Comparison of ENCODE assay signal across 1 cellular context in the genomic region with DNA sequence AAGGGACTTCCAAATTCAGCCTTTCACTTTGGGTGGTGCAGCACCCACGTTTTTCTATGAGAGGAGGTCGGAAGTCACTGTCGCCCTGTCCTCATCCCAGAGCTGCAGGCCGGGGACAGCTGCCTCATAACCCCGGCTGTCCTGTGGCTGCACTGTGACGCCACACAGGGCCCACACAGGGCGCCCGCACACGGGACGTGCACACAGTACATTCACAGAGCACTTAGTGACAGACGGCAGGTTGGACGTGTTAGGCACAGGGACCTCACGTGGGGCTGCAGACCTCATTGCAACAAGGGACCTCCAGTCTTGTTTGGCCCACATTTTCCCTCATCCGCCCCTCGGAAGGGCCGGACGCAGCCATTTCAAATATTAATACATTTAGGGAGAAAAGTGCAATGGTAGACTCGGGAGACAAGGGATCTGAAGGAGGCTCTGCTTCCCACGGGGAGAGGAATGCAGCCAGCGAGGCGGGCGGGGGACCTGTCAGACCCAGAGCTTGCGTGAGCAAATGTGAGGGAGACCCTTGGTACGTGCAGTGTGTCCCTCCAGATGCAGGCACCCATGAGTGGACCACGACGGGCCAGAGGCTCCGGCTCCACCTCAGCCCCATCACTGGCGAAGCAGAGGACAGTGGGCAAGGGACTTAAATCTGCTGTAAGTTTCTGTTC.
TF ChIP-seq lines count a peak whose summit lies in the region.

No MANE protein-coding gene starts in this region.

TF ChIP-seq in GM12878, 131 proteins besides CTCF, POLR2A, EP300 and RAD21:
- TF ChIP-seq ZSCAN29 (IDR thresholded peaks at IDR 0.05) (no peak), GATAD2B (conservative IDR thresholded peaks at IDR 0.05; ENCODE audit: low read depth) (no peak), TBL1XR1 (IDR thresholded peaks at IDR 0.05; ENCODE audit: low read depth, low read length) (no peak), SRF (IDR thresholded peaks at IDR 0.05; ENCODE audit: low read depth in 2 of 2, low read length in 2 of 2) (no peak), EGR1 (IDR thresholded peaks at IDR 0.05; ENCODE audit: borderline replicate concordance in 1 of 2, low read depth in 2 of 2, low read length in 2 of 2) (no peak), LARP7 (IDR thresholded peaks at IDR 0.05) (no peak), RCOR1 (conservative IDR thresholded peaks at IDR 0.05; ENCODE audit: low read depth, low read length) (no peak), MYC (IDR thresholded peaks at IDR 0.05; ENCODE audit: insufficient read depth, insufficient read length, insufficient replicate concordance, low read length, severe bottlenecking) (no peak), NFXL1 (IDR thresholded peaks at IDR 0.05; ENCODE audit: borderline replicate concordance) (no peak), STAT3 (IDR thresholded peaks at IDR 0.05; ENCODE audit: low read depth, low read length) (no peak), ETV6 (conservative IDR thresholded peaks at IDR 0.05 in 1 of 2, IDR thresholded peaks at IDR 0.05 in 1 of 2; ENCODE audit: borderline replicate concordance in 1 of 2, low read depth in 1 of 2) (no peak), BHLHE40 (IDR thresholded peaks at IDR 0.05; ENCODE audit: borderline replicate concordance in 1 of 2, low read depth in 2 of 2, low read length in 1 of 2) (no peak), ATF7 (IDR thresholded peaks at IDR 0.05; ENCODE audit: low read depth) (no peak), ZNF207 (IDR thresholded peaks at IDR 0.05; ENCODE audit: borderline replicate concordance) (no peak)
- TF ChIP-seq, protein P1, sequence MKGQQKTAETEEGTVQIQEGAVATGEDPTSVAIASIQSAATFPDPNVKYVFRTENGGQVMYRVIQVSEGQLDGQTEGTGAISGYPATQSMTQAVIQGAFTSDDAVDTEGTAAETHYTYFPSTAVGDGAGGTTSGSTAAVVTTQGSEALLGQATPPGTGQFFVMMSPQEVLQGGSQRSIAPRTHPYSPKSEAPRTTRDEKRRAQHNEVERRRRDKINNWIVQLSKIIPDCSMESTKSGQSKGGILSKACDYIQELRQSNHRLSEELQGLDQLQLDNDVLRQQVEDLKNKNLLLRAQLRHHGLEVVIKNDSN (IDR thresholded peaks at IDR 0.05; ENCODE audit: borderline replicate concordance, extremely low read length, insufficient read depth, low read depth, low read length) = no peak
- TF ChIP-seq, protein P2, sequence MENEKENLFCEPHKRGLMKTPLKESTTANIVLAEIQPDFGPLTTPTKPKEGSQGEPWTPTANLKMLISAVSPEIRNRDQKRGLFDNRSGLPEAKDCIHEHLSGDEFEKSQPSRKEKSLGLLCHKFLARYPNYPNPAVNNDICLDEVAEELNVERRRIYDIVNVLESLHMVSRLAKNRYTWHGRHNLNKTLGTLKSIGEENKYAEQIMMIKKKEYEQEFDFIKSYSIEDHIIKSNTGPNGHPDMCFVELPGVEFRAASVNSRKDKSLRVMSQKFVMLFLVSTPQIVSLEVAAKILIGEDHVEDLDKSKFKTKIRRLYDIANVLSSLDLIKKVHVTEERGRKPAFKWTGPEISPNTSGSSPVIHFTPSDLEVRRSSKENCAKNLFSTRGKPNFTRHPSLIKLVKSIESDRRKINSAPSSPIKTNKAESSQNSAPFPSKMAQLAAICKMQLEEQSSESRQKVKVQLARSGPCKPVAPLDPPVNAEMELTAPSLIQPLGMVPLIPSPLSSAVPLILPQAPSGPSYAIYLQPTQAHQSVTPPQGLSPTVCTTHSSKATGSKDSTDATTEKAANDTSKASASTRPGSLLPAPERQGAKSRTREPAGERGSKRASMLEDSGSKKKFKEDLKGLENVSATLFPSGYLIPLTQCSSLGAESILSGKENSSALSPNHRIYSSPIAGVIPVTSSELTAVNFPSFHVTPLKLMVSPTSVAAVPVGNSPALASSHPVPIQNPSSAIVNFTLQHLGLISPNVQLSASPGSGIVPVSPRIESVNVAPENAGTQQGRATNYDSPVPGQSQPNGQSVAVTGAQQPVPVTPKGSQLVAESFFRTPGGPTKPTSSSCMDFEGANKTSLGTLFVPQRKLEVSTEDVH (IDR thresholded peaks at IDR 0.05; ENCODE audit: low read depth, partially characterized antibody) = no peak
- TF ChIP-seq, protein P3, sequence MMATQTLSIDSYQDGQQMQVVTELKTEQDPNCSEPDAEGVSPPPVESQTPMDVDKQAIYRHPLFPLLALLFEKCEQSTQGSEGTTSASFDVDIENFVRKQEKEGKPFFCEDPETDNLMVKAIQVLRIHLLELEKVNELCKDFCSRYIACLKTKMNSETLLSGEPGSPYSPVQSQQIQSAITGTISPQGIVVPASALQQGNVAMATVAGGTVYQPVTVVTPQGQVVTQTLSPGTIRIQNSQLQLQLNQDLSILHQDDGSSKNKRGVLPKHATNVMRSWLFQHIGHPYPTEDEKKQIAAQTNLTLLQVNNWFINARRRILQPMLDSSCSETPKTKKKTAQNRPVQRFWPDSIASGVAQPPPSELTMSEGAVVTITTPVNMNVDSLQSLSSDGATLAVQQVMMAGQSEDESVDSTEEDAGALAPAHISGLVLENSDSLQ (IDR thresholded peaks at IDR 0.05) = no peak
- TF ChIP-seq, protein P4, sequence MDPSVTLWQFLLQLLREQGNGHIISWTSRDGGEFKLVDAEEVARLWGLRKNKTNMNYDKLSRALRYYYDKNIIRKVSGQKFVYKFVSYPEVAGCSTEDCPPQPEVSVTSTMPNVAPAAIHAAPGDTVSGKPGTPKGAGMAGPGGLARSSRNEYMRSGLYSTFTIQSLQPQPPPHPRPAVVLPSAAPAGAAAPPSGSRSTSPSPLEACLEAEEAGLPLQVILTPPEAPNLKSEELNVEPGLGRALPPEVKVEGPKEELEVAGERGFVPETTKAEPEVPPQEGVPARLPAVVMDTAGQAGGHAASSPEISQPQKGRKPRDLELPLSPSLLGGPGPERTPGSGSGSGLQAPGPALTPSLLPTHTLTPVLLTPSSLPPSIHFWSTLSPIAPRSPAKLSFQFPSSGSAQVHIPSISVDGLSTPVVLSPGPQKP (IDR thresholded peaks at IDR 0.05; ENCODE audit: low read depth, low read length) = no peak
